1 cellular context compared by ENCODE assay signal in the genomic region with DNA sequence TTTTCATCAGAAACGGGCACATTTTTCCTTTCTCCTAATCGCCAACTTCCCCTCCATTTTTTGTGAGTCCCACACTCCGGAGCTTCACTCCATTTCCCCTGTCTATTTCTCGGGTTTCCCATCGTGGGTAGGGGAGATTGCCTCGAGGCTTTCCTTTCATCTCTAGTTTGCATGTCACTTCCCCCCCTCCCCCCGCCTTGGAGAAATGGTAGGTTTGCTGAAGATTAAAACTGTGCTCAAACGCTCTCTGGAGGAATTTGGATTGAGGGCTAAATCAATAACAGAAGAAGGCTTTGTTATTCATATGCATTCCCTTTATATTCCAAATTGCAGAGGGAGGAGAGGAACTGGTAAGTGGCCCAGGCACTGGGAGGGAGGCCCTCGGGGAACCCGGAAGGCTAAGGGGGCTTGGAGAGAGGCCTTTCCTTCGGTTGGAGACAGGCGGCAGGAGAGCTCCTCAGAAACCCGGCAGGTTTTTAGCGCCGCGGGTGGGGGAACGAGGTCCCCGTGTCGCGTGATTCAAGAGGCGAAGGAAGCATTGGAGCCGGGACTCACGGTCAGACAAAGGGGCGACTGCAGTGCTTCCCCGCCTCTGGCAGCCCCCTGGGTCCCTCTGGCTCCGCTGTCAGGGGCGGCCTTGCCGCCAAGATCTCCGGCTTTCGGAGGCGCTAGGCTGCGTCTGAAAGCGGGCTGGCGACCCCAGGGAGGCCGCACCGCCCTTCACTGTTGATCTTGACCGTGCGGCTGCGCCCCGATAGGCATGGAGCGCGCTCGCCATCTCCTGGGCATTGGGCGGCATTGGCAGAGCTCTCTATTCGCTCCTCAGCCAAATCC.
TF ChIP-seq lines count a peak whose summit lies in the region.

No MANE protein-coding gene starts in this region.

TF ChIP-seq in HepG2, 621 proteins besides CTCF, POLR2A, EP300 and RAD21 (continued from another document and continues in another):
- TF ChIP-seq RORA (CRISPR knock-in tag; IDR thresholded peaks at IDR 0.05) (no peak), ZBTB42 (CRISPR knock-in tag; IDR thresholded peaks at IDR 0.05) (no peak), HDAC1 (CRISPR knock-in tag; IDR thresholded peaks at IDR 0.05) (no peak), ZSCAN21 (CRISPR knock-in tag; IDR thresholded peaks at IDR 0.05; ENCODE audit: borderline replicate concordance) (no peak), ZNF761 (CRISPR knock-in tag; conservative IDR thresholded peaks at IDR 0.05) (no peak), ZNF713 (CRISPR knock-in tag; IDR thresholded peaks at IDR 0.05) (no peak), TSC22D2 (CRISPR knock-in tag; IDR thresholded peaks at IDR 0.05; ENCODE audit: borderline replicate concordance) (no peak), DR1 (CRISPR knock-in tag; IDR thresholded peaks at IDR 0.05) (no peak), ZBTB8A (CRISPR knock-in tag; IDR thresholded peaks at IDR 0.05; ENCODE audit: borderline replicate concordance, low read depth) (no peak), ZNF10 (CRISPR knock-in tag; IDR thresholded peaks at IDR 0.05; ENCODE audit: borderline replicate concordance, low read depth) (no peak), MED1 (CRISPR knock-in tag; IDR thresholded peaks at IDR 0.05) (no peak), STAG1 (CRISPR knock-in tag; IDR thresholded peaks at IDR 0.05) (peak; percentile 100), KDM4B (CRISPR knock-in tag; IDR thresholded peaks at IDR 0.05) (no peak; the same call in 1 of the 2 replicates), ZNF572 (CRISPR knock-in tag; IDR thresholded peaks at IDR 0.05) (no peak), MATR3 (CRISPR knock-in tag; IDR thresholded peaks at IDR 0.05) (no peak), SAFB2 (CRISPR knock-in tag; IDR thresholded peaks at IDR 0.05; ENCODE audit: borderline replicate concordance, low read depth) (no peak), NAIF1 (CRISPR knock-in tag; IDR thresholded peaks at IDR 0.05; ENCODE audit: borderline replicate concordance) (no peak), ZNF143 (CRISPR knock-in tag; IDR thresholded peaks at IDR 0.05) (no peak), SALL2 (CRISPR knock-in tag; IDR thresholded peaks at IDR 0.05) (peak; percentile 87), SMC3 (IDR thresholded peaks at IDR 0.05; ENCODE audit: low read length) (peak; percentile 67), ZNF274 (CRISPR knock-in tag; IDR thresholded peaks at IDR 0.05) (no peak; the same call in 1 of the 2 replicates), REXO4 (CRISPR knock-in tag; IDR thresholded peaks at IDR 0.05; ENCODE audit: borderline replicate concordance) (no peak), ZNF546 (CRISPR knock-in tag; conservative IDR thresholded peaks at IDR 0.05) (no peak), MTA3 (CRISPR knock-in tag; IDR thresholded peaks at IDR 0.05) (no peak), SIN3A (IDR thresholded peaks at IDR 0.05; ENCODE audit: borderline replicate concordance, low read depth, low read length) (no peak), FOXA1 (IDR thresholded peaks at IDR 0.05) (no peak), FOXA1 (CRISPR knock-in tag; IDR thresholded peaks at IDR 0.05) (peak; percentile 81), CBFB (CRISPR knock-in tag; IDR thresholded peaks at IDR 0.05) (peak; percentile 70; the same call in 1 of the 2 replicates)
- TF ChIP-seq, protein P1, sequence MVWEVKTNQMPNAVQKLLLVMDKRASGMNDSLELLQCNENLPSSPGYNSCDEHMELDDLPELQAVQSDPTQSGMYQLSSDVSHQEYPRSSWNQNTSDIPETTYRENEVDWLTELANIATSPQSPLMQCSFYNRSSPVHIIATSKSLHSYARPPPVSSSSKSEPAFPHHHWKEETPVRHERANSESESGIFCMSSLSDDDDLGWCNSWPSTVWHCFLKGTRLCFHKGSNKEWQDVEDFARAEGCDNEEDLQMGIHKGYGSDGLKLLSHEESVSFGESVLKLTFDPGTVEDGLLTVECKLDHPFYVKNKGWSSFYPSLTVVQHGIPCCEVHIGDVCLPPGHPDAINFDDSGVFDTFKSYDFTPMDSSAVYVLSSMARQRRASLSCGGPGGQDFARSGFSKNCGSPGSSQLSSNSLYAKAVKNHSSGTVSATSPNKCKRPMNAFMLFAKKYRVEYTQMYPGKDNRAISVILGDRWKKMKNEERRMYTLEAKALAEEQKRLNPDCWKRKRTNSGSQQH (CRISPR knock-in tag; IDR thresholded peaks at IDR 0.05; ENCODE audit: low read depth), result no peak
- TF ChIP-seq, protein P2, sequence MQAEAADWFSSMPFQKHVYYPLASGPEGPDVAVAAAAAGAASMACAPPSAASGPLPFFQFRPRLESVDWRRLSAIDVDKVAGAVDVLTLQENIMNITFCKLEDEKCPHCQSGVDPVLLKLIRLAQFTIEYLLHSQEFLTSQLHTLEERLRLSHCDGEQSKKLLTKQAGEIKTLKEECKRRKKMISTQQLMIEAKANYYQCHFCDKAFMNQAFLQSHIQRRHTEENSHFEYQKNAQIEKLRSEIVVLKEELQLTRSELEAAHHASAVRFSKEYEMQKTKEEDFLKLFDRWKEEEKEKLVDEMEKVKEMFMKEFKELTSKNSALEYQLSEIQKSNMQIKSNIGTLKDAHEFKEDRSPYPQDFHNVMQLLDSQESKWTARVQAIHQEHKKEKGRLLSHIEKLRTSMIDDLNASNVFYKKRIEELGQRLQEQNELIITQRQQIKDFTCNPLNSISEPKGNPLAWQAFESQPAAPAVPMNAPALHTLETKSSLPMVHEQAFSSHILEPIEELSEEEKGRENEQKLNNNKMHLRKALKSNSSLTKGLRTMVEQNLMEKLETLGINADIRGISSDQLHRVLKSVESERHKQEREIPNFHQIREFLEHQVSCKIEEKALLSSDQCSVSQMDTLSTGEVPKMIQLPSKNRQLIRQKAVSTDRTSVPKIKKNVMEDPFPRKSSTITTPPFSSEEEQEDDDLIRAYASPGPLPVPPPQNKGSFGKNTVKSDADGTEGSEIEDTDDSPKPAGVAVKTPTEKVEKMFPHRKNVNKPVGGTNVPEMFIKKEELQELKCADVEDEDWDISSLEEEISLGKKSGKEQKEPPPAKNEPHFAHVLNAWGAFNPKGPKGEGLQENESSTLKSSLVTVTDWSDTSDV (CRISPR knock-in tag; IDR thresholded peaks at IDR 0.05), result no peak
- TF ChIP-seq, protein P3, sequence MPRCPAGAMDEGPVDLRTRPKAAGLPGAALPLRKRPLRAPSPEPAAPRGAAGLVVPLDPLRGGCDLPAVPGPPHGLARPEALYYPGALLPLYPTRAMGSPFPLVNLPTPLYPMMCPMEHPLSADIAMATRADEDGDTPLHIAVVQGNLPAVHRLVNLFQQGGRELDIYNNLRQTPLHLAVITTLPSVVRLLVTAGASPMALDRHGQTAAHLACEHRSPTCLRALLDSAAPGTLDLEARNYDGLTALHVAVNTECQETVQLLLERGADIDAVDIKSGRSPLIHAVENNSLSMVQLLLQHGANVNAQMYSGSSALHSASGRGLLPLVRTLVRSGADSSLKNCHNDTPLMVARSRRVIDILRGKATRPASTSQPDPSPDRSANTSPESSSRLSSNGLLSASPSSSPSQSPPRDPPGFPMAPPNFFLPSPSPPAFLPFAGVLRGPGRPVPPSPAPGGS (CRISPR knock-in tag; IDR thresholded peaks at IDR 0.05), result no peak
- TF ChIP-seq, protein P4, sequence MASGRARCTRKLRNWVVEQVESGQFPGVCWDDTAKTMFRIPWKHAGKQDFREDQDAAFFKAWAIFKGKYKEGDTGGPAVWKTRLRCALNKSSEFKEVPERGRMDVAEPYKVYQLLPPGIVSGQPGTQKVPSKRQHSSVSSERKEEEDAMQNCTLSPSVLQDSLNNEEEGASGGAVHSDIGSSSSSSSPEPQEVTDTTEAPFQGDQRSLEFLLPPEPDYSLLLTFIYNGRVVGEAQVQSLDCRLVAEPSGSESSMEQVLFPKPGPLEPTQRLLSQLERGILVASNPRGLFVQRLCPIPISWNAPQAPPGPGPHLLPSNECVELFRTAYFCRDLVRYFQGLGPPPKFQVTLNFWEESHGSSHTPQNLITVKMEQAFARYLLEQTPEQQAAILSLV (CRISPR knock-in tag; IDR thresholded peaks at IDR 0.05; ENCODE audit: borderline replicate concordance), result no peak
- TF ChIP-seq, protein P5, sequence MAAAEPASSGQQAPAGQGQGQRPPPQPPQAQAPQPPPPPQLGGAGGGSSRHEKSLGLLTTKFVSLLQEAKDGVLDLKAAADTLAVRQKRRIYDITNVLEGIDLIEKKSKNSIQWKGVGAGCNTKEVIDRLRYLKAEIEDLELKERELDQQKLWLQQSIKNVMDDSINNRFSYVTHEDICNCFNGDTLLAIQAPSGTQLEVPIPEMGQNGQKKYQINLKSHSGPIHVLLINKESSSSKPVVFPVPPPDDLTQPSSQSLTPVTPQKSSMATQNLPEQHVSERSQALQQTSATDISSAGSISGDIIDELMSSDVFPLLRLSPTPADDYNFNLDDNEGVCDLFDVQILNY (CRISPR knock-in tag; conservative IDR thresholded peaks at IDR 0.05), result no peak
- TF ChIP-seq, protein P6, sequence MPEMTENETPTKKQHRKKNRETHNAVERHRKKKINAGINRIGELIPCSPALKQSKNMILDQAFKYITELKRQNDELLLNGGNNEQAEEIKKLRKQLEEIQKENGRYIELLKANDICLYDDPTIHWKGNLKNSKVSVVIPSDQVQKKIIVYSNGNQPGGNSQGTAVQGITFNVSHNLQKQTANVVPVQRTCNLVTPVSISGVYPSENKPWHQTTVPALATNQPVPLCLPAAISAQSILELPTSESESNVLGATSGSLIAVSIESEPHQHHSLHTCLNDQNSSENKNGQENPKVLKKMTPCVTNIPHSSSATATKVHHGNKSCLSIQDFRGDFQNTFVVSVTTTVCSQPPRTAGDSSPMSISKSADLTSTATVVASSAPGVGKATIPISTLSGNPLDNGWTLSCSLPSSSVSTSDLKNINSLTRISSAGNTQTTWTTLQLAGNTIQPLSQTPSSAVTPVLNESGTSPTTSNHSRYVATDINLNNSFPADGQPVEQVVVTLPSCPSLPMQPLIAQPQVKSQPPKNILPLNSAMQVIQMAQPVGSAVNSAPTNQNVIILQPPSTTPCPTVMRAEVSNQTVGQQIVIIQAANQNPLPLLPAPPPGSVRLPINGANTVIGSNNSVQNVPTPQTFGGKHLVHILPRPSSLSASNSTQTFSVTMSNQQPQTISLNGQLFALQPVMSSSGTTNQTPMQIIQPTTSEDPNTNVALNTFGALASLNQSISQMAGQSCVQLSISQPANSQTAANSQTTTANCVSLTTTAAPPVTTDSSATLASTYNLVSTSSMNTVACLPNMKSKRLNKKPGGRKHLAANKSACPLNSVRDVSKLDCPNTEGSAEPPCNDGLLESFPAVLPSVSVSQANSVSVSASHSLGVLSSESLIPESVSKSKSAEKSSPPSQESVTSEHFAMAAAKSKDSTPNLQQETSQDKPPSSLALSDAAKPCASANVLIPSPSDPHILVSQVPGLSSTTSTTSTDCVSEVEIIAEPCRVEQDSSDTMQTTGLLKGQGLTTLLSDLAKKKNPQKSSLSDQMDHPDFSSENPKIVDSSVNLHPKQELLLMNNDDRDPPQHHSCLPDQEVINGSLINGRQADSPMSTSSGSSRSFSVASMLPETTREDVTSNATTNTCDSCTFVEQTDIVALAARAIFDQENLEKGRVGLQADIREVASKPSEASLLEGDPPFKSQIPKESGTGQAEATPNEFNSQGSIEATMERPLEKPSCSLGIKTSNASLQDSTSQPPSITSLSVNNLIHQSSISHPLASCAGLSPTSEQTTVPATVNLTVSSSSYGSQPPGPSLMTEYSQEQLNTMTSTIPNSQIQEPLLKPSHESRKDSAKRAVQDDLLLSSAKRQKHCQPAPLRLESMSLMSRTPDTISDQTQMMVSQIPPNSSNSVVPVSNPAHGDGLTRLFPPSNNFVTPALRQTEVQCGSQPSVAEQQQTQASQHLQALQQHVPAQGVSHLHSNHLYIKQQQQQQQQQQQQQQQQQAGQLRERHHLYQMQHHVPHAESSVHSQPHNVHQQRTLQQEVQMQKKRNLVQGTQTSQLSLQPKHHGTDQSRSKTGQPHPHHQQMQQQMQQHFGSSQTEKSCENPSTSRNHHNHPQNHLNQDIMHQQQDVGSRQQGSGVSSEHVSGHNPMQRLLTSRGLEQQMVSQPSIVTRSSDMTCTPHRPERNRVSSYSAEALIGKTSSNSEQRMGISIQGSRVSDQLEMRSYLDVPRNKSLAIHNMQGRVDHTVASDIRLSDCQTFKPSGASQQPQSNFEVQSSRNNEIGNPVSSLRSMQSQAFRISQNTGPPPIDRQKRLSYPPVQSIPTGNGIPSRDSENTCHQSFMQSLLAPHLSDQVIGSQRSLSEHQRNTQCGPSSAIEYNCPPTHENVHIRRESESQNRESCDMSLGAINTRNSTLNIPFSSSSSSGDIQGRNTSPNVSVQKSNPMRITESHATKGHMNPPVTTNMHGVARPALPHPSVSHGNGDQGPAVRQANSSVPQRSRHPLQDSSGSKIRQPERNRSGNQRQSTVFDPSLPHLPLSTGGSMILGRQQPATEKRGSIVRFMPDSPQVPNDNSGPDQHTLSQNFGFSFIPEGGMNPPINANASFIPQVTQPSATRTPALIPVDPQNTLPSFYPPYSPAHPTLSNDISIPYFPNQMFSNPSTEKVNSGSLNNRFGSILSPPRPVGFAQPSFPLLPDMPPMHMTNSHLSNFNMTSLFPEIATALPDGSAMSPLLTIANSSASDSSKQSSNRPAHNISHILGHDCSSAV (CRISPR knock-in tag; IDR thresholded peaks at IDR 0.05; ENCODE audit: borderline replicate concordance), result no peak
- TF ChIP-seq, protein P7, sequence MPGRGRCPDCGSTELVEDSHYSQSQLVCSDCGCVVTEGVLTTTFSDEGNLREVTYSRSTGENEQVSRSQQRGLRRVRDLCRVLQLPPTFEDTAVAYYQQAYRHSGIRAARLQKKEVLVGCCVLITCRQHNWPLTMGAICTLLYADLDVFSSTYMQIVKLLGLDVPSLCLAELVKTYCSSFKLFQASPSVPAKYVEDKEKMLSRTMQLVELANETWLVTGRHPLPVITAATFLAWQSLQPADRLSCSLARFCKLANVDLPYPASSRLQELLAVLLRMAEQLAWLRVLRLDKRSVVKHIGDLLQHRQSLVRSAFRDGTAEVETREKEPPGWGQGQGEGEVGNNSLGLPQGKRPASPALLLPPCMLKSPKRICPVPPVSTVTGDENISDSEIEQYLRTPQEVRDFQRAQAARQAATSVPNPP (CRISPR knock-in tag; IDR thresholded peaks at IDR 0.05), result no peak
- TF ChIP-seq, protein P8, sequence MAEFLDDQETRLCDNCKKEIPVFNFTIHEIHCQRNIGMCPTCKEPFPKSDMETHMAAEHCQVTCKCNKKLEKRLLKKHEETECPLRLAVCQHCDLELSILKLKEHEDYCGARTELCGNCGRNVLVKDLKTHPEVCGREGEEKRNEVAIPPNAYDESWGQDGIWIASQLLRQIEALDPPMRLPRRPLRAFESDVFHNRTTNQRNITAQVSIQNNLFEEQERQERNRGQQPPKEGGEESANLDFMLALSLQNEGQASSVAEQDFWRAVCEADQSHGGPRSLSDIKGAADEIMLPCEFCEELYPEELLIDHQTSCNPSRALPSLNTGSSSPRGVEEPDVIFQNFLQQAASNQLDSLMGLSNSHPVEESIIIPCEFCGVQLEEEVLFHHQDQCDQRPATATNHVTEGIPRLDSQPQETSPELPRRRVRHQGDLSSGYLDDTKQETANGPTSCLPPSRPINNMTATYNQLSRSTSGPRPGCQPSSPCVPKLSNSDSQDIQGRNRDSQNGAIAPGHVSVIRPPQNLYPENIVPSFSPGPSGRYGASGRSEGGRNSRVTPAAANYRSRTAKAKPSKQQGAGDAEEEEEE (CRISPR knock-in tag; IDR thresholded peaks at IDR 0.05; ENCODE audit: borderline replicate concordance), result no peak
